Comparison of ENCODE assay signal across 8 cellular contexts in the genomic region with DNA sequence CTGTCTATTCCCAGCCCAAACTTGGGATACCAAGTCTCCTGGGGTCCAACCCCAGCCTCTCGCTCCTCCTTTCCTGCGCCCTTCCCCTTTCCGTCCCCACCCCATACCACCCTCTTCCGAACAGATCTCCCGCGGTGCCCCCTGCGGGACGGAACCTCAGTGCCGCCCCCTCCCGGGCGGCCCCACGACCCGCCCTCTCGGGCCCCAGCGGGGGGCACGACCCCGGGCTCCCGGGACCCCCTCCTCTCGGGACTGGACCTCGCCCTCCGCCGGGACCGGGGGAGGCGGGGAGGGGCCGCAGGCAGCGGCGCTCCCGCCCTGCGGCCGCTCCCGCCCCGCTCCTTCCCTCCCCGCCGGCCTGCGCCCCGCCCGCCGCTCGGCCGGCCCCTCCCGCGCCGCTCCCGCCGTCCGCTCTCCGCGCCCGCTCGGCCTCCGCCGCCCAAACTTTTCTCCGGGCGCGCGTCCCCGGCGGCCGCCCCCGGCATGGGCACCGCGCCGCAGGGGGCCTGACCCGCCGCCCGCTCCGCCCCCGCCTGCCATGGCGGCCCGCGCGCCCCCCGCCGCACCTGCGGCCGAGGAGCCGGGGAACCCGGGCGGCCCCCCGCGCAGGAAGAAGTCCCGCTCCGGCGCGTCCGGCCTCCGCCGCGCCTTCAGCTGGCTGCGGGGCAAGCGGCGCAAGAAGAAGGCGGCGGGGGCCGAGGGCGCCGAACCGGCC. TPM values are rescaled to one million over a fixed set of nuclear protein-coding genes. Genes with fewer than 3 reads are reported as not detected.
DNase-seq lines count a peak whose midpoint lies in the region; ATAC-seq and TF ChIP-seq lines count a peak whose summit lies in the region.

No MANE protein-coding gene starts in this region.

- TF ChIP-seq POLR2A in adrenal gland (IDR thresholded peaks at IDR 0.05): peak in 1 of 2 donors; percentile 7

- intact Hi-C loops in adrenal gland (cut with DNase I): no loop called here

- no peak for ATAC-seq in GM18870 (IDR thresholded peaks at IDR 0.05; ENCODE audit: unreplicated experiment)

- 0 to 1% (median 1%) methylated on average over 8 to 94 of the region's 98 CpGs for WGBS in adrenal gland, 4 donors
- 0% methylated on average over 22 of the region's 98 CpGs for WGBS in smooth muscle cell (ENCODE audit: low lambda C conversion rate)

- POLR2A ChIA-PET in HEK293T (lab: Yijun Ruan, JAX): interaction anchor here (1.0 to 1.7 kb wide), 2 partner anchors 15 to 31 kb away, joined by 4 to 5 read pairs; no protein-coding TSS in a partner anchor

- peak; percentile 83 for DNase-seq in HEK293T (ENCODE audit: extremely low spot score)
- DNase-seq in adrenal gland: peak in 1 of 7 donors; percentile 46
- no peak for DNase-seq in smooth muscle cell (lab: John Stamatoyannopoulos, UW; ENCODE audit: unreplicated experiment)
- DNase-seq in NCI-H2029 (lab: John Stamatoyannopoulos, UW): no peak
- DNase-seq in NCI-H510A treated with DMSO at 0.1 percent for 48 hours (lab: John Stamatoyannopoulos, UW): no peak

- CTCF ChIA-PET in HEK293T (lab: Yijun Ruan, JAX): interaction anchor here (1.3 kb wide), 1 partner anchor 31 kb away, joined by 3 read pairs; no protein-coding TSS in a partner anchor

- H3K9me3 ChIP-seq in adrenal gland (replicated peaks in 1 of 3) (no peaks in the 10 kb centered on the region), smooth muscle cell (replicated peaks; ENCODE audit: low read depth) (no peaks in the 10 kb centered on the region)

- H4K20me1 ChIP-seq in smooth muscle cell (ENCODE audit: low read depth): no peaks in the 10 kb centered on the region

- H3K79me2 ChIP-seq in smooth muscle cell (ENCODE audit: low read depth): no peaks in the 10 kb centered on the region

- H3K4me3 ChIP-seq in adrenal gland: peak overlapping the region; percentile 12 to 98 (median 69)
- H3K4me3 ChIP-seq in iPS-11a (ENCODE audit: low read depth, low read length): peak overlapping the region; percentile 56
- peak overlapping the region; percentile 72 for H3K4me3 ChIP-seq in smooth muscle cell

- H3K27ac ChIP-seq in C4-2B (peak overlapping the region; percentile 99), adrenal gland (peak overlapping the region; percentile 70 to 94 (median 90)), smooth muscle cell (ENCODE audit: low read depth) (peak overlapping the region; percentile 11)

- H3K4me1 ChIP-seq in adrenal gland (replicated peaks in 1 of 2): peaks cover 23 to 30% of the 10 kb centered on the region in 2 donors
- peaks cover 18% of the 10 kb centered on the region for H3K4me1 ChIP-seq in smooth muscle cell (ENCODE audit: low read depth)

- H3K27me3 ChIP-seq in adrenal gland (no peaks in the 10 kb centered on the region), smooth muscle cell (ENCODE audit: low read depth) (no peaks in the 10 kb centered on the region)

- no peaks in the 10 kb centered on the region for H3F3A ChIP-seq in smooth muscle cell (ENCODE audit: low read depth)

- no peaks in the 10 kb centered on the region for H3K36me3 ChIP-seq in adrenal gland (replicated peaks in 1 of 2)
- H3K36me3 ChIP-seq in smooth muscle cell (ENCODE audit: low read depth): no peaks in the 10 kb centered on the region

- TF ChIP-seq CTCF in C4-2B (conservative IDR thresholded peaks at IDR 0.05) (no peak; the same call in 1 of the 2 replicates), adrenal gland (IDR thresholded peaks at IDR 0.05) (peak in 4 of 6 experiments; percentile 17 to 40 (median 30)), smooth muscle cell (IDR thresholded peaks at IDR 0.05; ENCODE audit: borderline replicate concordance, insufficient read depth, poor library complexity, severe bottlenecking) (peak; percentile 41)

- H2AFZ ChIP-seq in smooth muscle cell (ENCODE audit: low read depth): peak overlapping the region; percentile 99

- peak overlapping the region; percentile 60 for H3K9ac ChIP-seq in smooth muscle cell (ENCODE audit: low read depth)

- peak overlapping the region; percentile 98 for H3K4me2 ChIP-seq in smooth muscle cell

TF ChIP-seq in HEK293T, 16 proteins besides CTCF, POLR2A, EP300 and RAD21:
- TF ChIP-seq ELF4 (IDR thresholded peaks at IDR 0.05): no peak
- TF ChIP-seq FOXA1 (IDR thresholded peaks at IDR 0.05): no peak
- 0 out of 2 replicates have a peak, but pooled peaks have one; percentile 48 for TF ChIP-seq ARNT (IDR thresholded peaks at IDR 0.05)
- no peak for TF ChIP-seq LEF1 (IDR thresholded peaks at IDR 0.05; ENCODE audit: borderline replicate concordance)
- no peak for TF ChIP-seq HDGF (IDR thresholded peaks at IDR 0.05; ENCODE audit: borderline replicate concordance)
- no peak for TF ChIP-seq FOXK2 (IDR thresholded peaks at IDR 0.05)
- TF ChIP-seq TARDBP (IDR thresholded peaks at IDR 0.05): no peak
- TF ChIP-seq NFRKB (IDR thresholded peaks at IDR 0.05): no peak
- TF ChIP-seq FOXM1 (IDR thresholded peaks at IDR 0.05; ENCODE audit: borderline replicate concordance): peak; percentile 84
TF ChIP-seq in HEK293T: peak in this region for 2.

RNA-seq across cellular contexts. Expression of a gene that starts 39.0 kb away (rescaled TPM):
- total RNA-seq in adrenal gland (10 to 100 TPM in 4 of 8 donors, 1 to 10 TPM in 4; 5.6 to 35.4 (median 10.4) TPM), smooth muscle cell (4.4 and 6.2 TPM in 2 replicates)
- polyA plus RNA-seq in adrenal gland (10 to 100 TPM in 1 of 3 donors, 1 to 10 TPM in 2; 3.2 to 15.2 (median 5.8) TPM), smooth muscle cell (4.6 and 4.9 TPM in 2 replicates)

Comparison
In these comparisons a context has a peak if more than half of its experiments do, and no peak if none do; other contexts are left out.
1. H3K27ac ChIP-seq: peak in every context shown above with its lines; median percentile 99 in C4-2B; 90 in adrenal gland; 11 in smooth muscle cell.